8 cellular contexts compared by ENCODE assay signal in the genomic region with DNA sequence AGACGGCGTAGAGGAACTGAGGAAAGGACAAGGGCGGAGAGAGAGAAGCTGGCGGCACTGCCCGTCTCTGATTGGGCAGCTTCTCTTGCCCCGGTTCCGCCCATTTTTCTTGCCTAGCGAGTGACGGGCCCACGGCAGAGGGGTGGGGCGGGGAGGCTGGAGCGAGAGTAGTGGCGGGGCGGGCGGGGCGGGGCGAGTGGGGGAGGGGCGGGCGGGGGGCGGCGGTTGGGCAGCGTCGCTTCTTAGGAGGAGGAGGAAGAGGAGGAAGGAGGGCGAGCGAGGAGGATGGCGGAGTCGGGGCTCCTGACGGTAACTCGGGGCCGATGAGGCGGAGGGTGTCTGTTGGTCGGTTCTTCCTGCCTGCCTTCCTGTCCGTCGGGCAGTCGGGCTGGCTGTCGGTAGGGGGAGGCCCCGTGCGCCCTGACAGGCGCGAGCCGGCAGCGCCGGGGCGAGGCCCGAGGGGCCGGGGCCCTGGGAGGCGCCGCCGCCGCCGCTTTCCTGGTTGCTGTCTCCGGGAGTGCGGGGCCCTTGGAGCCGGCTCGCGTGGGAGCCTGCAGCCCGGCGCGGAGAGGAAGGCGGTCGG. TPM values are rescaled to one million over a fixed set of nuclear protein-coding genes. Genes with fewer than 3 reads are reported as not detected.
A peak's percentile ranks its signal among the peaks of the same experiment; 100 is the strongest.
DNase-seq lines count a peak whose midpoint lies in the region; ATAC-seq and TF ChIP-seq lines count a peak whose summit lies in the region.

A gene (plus strand): TSS at position 256 of the 583 bp plus-strand sequence. CDS start 44,755 bp downstream, outside the sequence.

- TF ChIP-seq CTCF in dorsolateral prefrontal cortex (IDR thresholded peaks at IDR 0.05 in 54 of 56, conservative IDR thresholded peaks at IDR 0.05 in 2 of 56; ENCODE audit: low read depth in 1 of 56, partially characterized antibody in 56 of 56): peak in 28 of 56 donors; percentile 7 to 38 (median 18)

- H3K27ac Mint-ChIP-seq in activated CD4-positive, alpha-beta T cell treated with anti-CD3 and anti-CD28 coated beads, Interleukin-2, amount 10 ng/mL, durations not matched to agents 7 days and 5 days: peak within 1 kb of the TSS; percentile 96

- DNase-seq in COR-L47 (lab: John Stamatoyannopoulos, UW): peak; percentile 94
- DNase-seq in HuH-7.5 (ENCODE audit: low spot score): peak; percentile 84
- DNase-seq in activated CD4-positive, alpha-beta T cell treated with anti-CD3 and anti-CD28 coated beads, Interleukin-2, amount 10 ng/mL, durations not matched to agents 7 days and 5 days: peak; percentile 99
- peak; percentile 95 to 100 (median 99) for DNase-seq in dorsolateral prefrontal cortex
- peak; percentile 96 for DNase-seq in stimulated activated CD8-positive, alpha-beta memory T cell treated with anti-CD3 and anti-CD28 coated beads, Interleukin-4, amount 100 ng/mL, for 24 hours (ENCODE audit: low read depth)
- no peak for DNase-seq in NCI-H128 (lab: John Stamatoyannopoulos, UW; ENCODE audit: unreplicated experiment)

- H3K9me3 ChIP-seq in mesodermal cell (ENCODE audit: control insufficient read depth, low read length): no peaks in the 10 kb centered on the region

- peak within 1 kb of the TSS; percentile 97 for H3K4me3 Mint-ChIP-seq in activated CD4-positive, alpha-beta T cell treated with anti-CD3 and anti-CD28 coated beads, Interleukin-2, amount 10 ng/mL, durations not matched to agents 7 days and 5 days

- H3K27ac ChIP-seq in dorsolateral prefrontal cortex (peak within 1 kb of the TSS; percentile 74 to 100 (median 97)), mesodermal cell (ENCODE audit: low read depth, low read length, severe bottlenecking) (peak within 1 kb of the TSS; percentile 100)

- H3K4me3 ChIP-seq in dorsolateral prefrontal cortex (peak within 1 kb of the TSS; percentile 67 to 97 (median 86)), mesodermal cell (ENCODE audit: extremely low read depth, insufficient read depth, low read length, poor library complexity, severe bottlenecking) (peak within 1 kb of the TSS; percentile 89)

- CTCF ChIA-PET in activated CD4-positive, alpha-beta T cell treated with anti-CD3 and anti-CD28 coated beads, Interleukin-2, amount 10 ng/mL, durations not matched to agents 7 days and 5 days (lab: Charles Lee): interaction anchor here (0.6 to 2.1 kb wide), 8 partner anchors 9 to 594 kb away, joined by 3 to 11 read pairs (median 3); no protein-coding TSS in a partner anchor

- H3K9me3 Mint-ChIP-seq in activated CD4-positive, alpha-beta T cell treated with anti-CD3 and anti-CD28 coated beads, Interleukin-2, amount 10 ng/mL, durations not matched to agents 7 days and 5 days: no peaks in the 10 kb centered on the region

- no peaks in the 10 kb centered on the region for H3K36me3 ChIP-seq in mesodermal cell (ENCODE audit: control insufficient read depth, insufficient read depth, low read length)

- H3K4me1 ChIP-seq in mesodermal cell (ENCODE audit: control insufficient read depth, insufficient read depth, low read length, poor library complexity, severe bottlenecking): peaks cover 10% of the 10 kb centered on the region

- peaks cover 5% of the 10 kb centered on the region for H3K36me3 Mint-ChIP-seq in activated CD4-positive, alpha-beta T cell treated with anti-CD3 and anti-CD28 coated beads, Interleukin-2, amount 10 ng/mL, durations not matched to agents 7 days and 5 days (ENCODE audit: low read depth)

- no peaks in the 10 kb centered on the region for H3K27me3 Mint-ChIP-seq in activated CD4-positive, alpha-beta T cell treated with anti-CD3 and anti-CD28 coated beads, Interleukin-2, amount 10 ng/mL, durations not matched to agents 7 days and 5 days

- ATAC-seq in GM21360 (IDR thresholded peaks at IDR 0.05; ENCODE audit: unreplicated experiment): peak; percentile 13

- no peaks in the 10 kb centered on the region for H3K27me3 ChIP-seq in dorsolateral prefrontal cortex

- POLR2A ChIA-PET in activated CD4-positive, alpha-beta T cell treated with anti-CD3 and anti-CD28 coated beads, Interleukin-2, amount 10 ng/mL, durations not matched to agents 7 days and 5 days (lab: Charles Lee): interaction anchor here (0.6 to 1.8 kb wide), 4 partner anchors 17 to 173 kb away, joined by 3 to 6 read pairs (median 4); no protein-coding TSS in a partner anchor

- intact Hi-C loops in dorsolateral prefrontal cortex (cut with DNase I): loop anchor here in 1 of 2 donors (2.0 to 10.0 kb wide), 3 partner anchors 47 to 615 kb away; a partner anchor contains a TSS

- 0 to 2% methylated on average over 10 to 38 of the region's 61 CpGs for WGBS in mesodermal cell (ENCODE audit: insufficient coverage in 2 of 2), 2 experiments

- H3K4me1 Mint-ChIP-seq in activated CD4-positive, alpha-beta T cell treated with anti-CD3 and anti-CD28 coated beads, Interleukin-2, amount 10 ng/mL, durations not matched to agents 7 days and 5 days: peaks cover 37% of the 10 kb centered on the region

RNA-seq across cellular contexts. Expression of the gene that starts here (rescaled TPM):
- 10 to 100 TPM; 43.0 to 47.8 TPM for total RNA-seq in activated CD4-positive, alpha-beta T cell treated with anti-CD3 and anti-CD28 coated beads, Interleukin-2, amount 10 ng/mL, durations not matched to agents 7 days and 5 days
- total RNA-seq in dorsolateral prefrontal cortex: 100 to 1,000 TPM in 16 of 120 experiments, 10 to 100 TPM in 104; 59.5 to 118 (median 88.7) TPM
- polyA plus RNA-seq in mesodermal cell (2013, experiment 1 of 2): 33.1 TPM
- 29.4 TPM for polyA plus RNA-seq in mesodermal cell (2013, experiment 2 of 2)
